In the genomic region with DNA sequence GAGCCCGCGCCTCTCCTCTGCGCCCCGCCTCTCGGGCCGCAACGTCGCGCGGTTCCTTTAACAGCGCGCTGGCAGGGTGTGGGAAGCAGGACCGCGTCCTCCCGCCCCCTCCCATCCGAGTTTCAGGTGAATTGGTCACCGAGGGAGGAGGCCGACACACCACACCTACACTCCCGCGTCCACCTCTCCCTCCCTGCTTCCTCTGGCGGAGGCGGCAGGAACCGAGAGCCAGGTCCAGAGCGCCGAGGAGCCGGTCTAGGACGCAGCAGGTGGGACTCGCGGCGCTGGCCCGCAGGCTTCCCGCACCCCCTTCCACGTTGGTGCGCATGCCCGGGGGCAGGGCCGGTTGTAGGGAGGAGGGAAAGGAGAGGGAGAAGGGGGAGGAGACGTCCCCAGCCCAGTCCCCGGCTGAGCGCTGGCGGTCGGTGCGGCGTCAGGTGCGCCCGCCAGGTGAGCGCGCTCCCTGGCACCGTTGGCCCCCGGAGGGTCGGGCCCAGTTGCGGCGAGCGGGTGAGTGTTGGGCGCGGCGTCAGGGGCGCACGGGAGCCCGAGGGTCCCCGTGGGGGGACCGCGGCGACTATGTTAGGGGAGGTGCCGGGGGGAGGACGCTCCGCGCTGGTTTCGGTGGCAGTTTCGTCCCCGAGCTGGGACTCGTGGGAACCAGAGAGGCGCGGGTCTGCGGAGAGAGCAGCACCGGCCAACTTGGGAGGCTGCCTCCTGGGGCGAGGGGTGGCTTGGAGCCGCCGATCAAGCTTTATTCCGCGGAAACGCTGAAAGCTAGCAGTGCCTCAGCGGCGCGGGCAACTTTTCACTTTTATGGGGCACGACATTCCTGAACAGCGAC, we compare ENCODE assay signal across 9 cellular contexts. TPM values are rescaled to one million over a fixed set of nuclear protein-coding genes. Genes with fewer than 3 reads are reported as not detected.
DNase-seq lines count a peak whose midpoint lies in the region; ATAC-seq and TF ChIP-seq lines count a peak whose summit lies in the region.
"Had no signal": no experiment of that assay in that cellular context is flagged by ENCODE, and none has a peak within 500 bp of the region (broad histone marks: within the 10 kb centered on the region; RNA-seq: fewer than 3 reads in every experiment).

A gene with protein sequence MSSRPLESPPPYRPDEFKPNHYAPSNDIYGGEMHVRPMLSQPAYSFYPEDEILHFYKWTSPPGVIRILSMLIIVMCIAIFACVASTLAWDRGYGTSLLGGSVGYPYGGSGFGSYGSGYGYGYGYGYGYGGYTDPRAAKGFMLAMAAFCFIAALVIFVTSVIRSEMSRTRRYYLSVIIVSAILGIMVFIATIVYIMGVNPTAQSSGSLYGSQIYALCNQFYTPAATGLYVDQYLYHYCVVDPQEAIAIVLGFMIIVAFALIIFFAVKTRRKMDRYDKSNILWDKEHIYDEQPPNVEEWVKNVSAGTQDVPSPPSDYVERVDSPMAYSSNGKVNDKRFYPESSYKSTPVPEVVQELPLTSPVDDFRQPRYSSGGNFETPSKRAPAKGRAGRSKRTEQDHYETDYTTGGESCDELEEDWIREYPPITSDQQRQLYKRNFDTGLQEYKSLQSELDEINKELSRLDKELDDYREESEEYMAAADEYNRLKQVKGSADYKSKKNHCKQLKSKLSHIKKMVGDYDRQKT (plus strand): TSS at position 400 of the 844 bp plus-strand sequence. CDS start 11,455 bp downstream, outside the sequence.

- H3K79me2 ChIP-seq in trophoblast cell (ENCODE audit: control insufficient read depth, insufficient read depth, low read length, poor library complexity): peaks cover 11% of the 10 kb centered on the region

- H3K9ac ChIP-seq in trophoblast cell (ENCODE audit: low read length): peak within 1 kb of the TSS; percentile 67

- no peaks in the 10 kb centered on the region for H3K36me3 ChIP-seq in heart left ventricle
- H3K36me3 ChIP-seq in trophoblast cell (ENCODE audit: control insufficient read depth in 1 of 2, insufficient read depth in 2 of 2, low read length in 2 of 2): no peaks in the 10 kb centered on the region

- peak within 1 kb of the TSS; percentile 87 for H2AFZ ChIP-seq in trophoblast cell (ENCODE audit: insufficient read depth, low read length, poor library complexity)

- intact Hi-C loops in activated T-helper 2 cell treated with anti-CD3 and anti-CD28 coated beads, Interferon-gamma antibody, Interleukin-2, Interleukin-4, amounts not matched to agents 10 μg/mL and 5 μg/mL and 100 μg/mL, durations not matched to agents 14 hours and 24 hours and 36 hours (cut with micrococcal nuclease): no loop called here
- intact Hi-C loops in heart left ventricle (cut with DNase I): no loop called here

- TF ChIP-seq POLR2A in heart left ventricle (IDR thresholded peaks at IDR 0.05): no peak

- peak within 1 kb of the TSS; percentile 83 for H3K14ac ChIP-seq in trophoblast cell (ENCODE audit: low read length)

- H3K18ac ChIP-seq in trophoblast cell (ENCODE audit: low read length): peak within 1 kb of the TSS; percentile 86

- peak within 1 kb of the TSS; percentile 79 for H3K4me3 Mint-ChIP-seq in activated T-helper 2 cell treated with anti-CD3 and anti-CD28 coated beads, Interferon-gamma antibody, Interleukin-2, Interleukin-4, amounts not matched to agents 10 μg/mL and 5 μg/mL and 100 μg/mL, durations not matched to agents 14 hours and 24 hours and 36 hours (ENCODE audit: low read depth)

- no peaks in the 10 kb centered on the region for H3K9me3 Mint-ChIP-seq in activated T-helper 2 cell treated with anti-CD3 and anti-CD28 coated beads, Interferon-gamma antibody, Interleukin-2, Interleukin-4, amounts not matched to agents 10 μg/mL and 5 μg/mL and 100 μg/mL, durations not matched to agents 14 hours and 24 hours and 36 hours

- H3K27me3 ChIP-seq in heart left ventricle (peaks cover 8 to 53% (median 33%) of the 10 kb centered on the region in 9 donors), trophoblast cell (ENCODE audit: insufficient read depth, low read length) (no peaks in the 10 kb centered on the region)

- peak within 1 kb of the TSS in 1 of 12 donors; percentile 55 for H3K27ac ChIP-seq in heart left ventricle
- H3K27ac ChIP-seq in trophoblast cell (ENCODE audit: low read depth, low read length): peak within 1 kb of the TSS; percentile 33

- H3K79me1 ChIP-seq in trophoblast cell (ENCODE audit: low read length): peaks cover 13% of the 10 kb centered on the region

- peak within 1 kb of the TSS; percentile 54 for H4K12ac ChIP-seq in trophoblast cell (ENCODE audit: low read depth, low read length)

- peaks cover 3% of the 10 kb centered on the region for H3K4me1 Mint-ChIP-seq in activated T-helper 2 cell treated with anti-CD3 and anti-CD28 coated beads, Interferon-gamma antibody, Interleukin-2, Interleukin-4, amounts not matched to agents 10 μg/mL and 5 μg/mL and 100 μg/mL, durations not matched to agents 14 hours and 24 hours and 36 hours (ENCODE audit: low read depth)

- H3K4me1 ChIP-seq in heart left ventricle: peaks cover 0 to 27% (median 13%) of the 10 kb centered on the region in 12 donors
- H3K4me1 ChIP-seq in trophoblast cell (ENCODE audit: control insufficient read depth in 1 of 2, insufficient read depth in 2 of 2, low read length in 2 of 2): peaks cover 0 to 3% of the 10 kb centered on the region in 2 experiments

- H3K4me2 ChIP-seq in trophoblast cell (ENCODE audit: low read length): peak within 1 kb of the TSS; percentile 87

- peak within 1 kb of the TSS; percentile 44 to 80 (median 60) for H3K4me3 ChIP-seq in heart left ventricle
- peak within 1 kb of the TSS; percentile 82 for H3K4me3 ChIP-seq in trophoblast cell (ENCODE audit: low read depth, low read length)

- no peak within 1 kb of the TSS for H2BK12ac ChIP-seq in trophoblast cell (ENCODE audit: low read length)

- peak; percentile 63 for ATAC-seq in HG02798 (IDR thresholded peaks at IDR 0.05; ENCODE audit: poor library complexity, unreplicated experiment)
- peak in 3 of 4 donors; percentile 36 to 75 (median 53) for ATAC-seq in heart left ventricle

- no peak within 1 kb of the TSS for H3K27ac Mint-ChIP-seq in activated T-helper 2 cell treated with anti-CD3 and anti-CD28 coated beads, Interferon-gamma antibody, Interleukin-2, Interleukin-4, amounts not matched to agents 10 μg/mL and 5 μg/mL and 100 μg/mL, durations not matched to agents 14 hours and 24 hours and 36 hours

- H3K9me3 ChIP-seq in heart left ventricle: no peaks in the 10 kb centered on the region
- no peaks in the 10 kb centered on the region for H3K9me3 ChIP-seq in trophoblast cell (ENCODE audit: insufficient read depth, low read depth, low read length)

- H3K4ac ChIP-seq in trophoblast cell (ENCODE audit: low read depth, low read length): peak within 1 kb of the TSS; percentile 50

- DNase-seq in SIG-M5 treated with dmso at 0.1 percent for 504 hours (lab: John Stamatoyannopoulos, UW; ENCODE audit: unreplicated experiment) (peak; percentile 60), SIG-M5 (lab: John Stamatoyannopoulos, UW) (no peak), NCI-H2196 treated with DMSO at 0.1 percent for 48 hours (lab: John Stamatoyannopoulos, UW; ENCODE audit: unreplicated experiment) (peak; percentile 58), heart left ventricle (peak in 3 of 5 donors; percentile 10 to 27 (median 22)), trophoblast cell (peak; percentile 44 to 55), epidermal melanocyte (ENCODE audit: insufficient read length, low spot score) (no peak)
- peak; percentile 8 for DNase-seq in activated T-helper 2 cell treated with anti-CD3 and anti-CD28 coated beads, Interferon-gamma antibody, Interleukin-2, Interleukin-4, amounts not matched to agents 10 μg/mL and 5 μg/mL and 100 μg/mL, durations not matched to agents 14 hours and 24 hours and 36 hours (ENCODE audit: low spot score)
- DNase-seq: DND-41 had no signal

- no peak within 1 kb of the TSS for H2AK5ac ChIP-seq in trophoblast cell (ENCODE audit: low read length)

- peaks cover 63% of the 10 kb centered on the region for H3K27me3 Mint-ChIP-seq in activated T-helper 2 cell treated with anti-CD3 and anti-CD28 coated beads, Interferon-gamma antibody, Interleukin-2, Interleukin-4, amounts not matched to agents 10 μg/mL and 5 μg/mL and 100 μg/mL, durations not matched to agents 14 hours and 24 hours and 36 hours (ENCODE audit: low read depth)

- 0 to 1% (median 1%) methylated on average over 40 to 86 of the region's 86 CpGs for WGBS in heart left ventricle, 4 donors
- WGBS in trophoblast cell (ENCODE audit: extremely low coverage, insufficient coverage, insufficient read length): no CpG with 5 or more reads among the region's 86 CpGs

- H2BK120ac ChIP-seq in trophoblast cell (ENCODE audit: insufficient read depth, low read length, poor library complexity): peak within 1 kb of the TSS; percentile 75

- H4K91ac ChIP-seq in trophoblast cell (ENCODE audit: low read depth, low read length): peak within 1 kb of the TSS; percentile 72

- TF ChIP-seq CTCF in heart left ventricle (IDR thresholded peaks at IDR 0.05): no peak

- H2BK5ac ChIP-seq in trophoblast cell (ENCODE audit: low read depth, low read length, poor library complexity): peak within 1 kb of the TSS; percentile 47

- H3K36me3 Mint-ChIP-seq in activated T-helper 2 cell treated with anti-CD3 and anti-CD28 coated beads, Interferon-gamma antibody, Interleukin-2, Interleukin-4, amounts not matched to agents 10 μg/mL and 5 μg/mL and 100 μg/mL, durations not matched to agents 14 hours and 24 hours and 36 hours (ENCODE audit: low read depth): no peaks in the 10 kb centered on the region

- peak within 1 kb of the TSS; percentile 91 for H4K8ac ChIP-seq in trophoblast cell (ENCODE audit: low read depth, low read length)

- H3K23ac ChIP-seq in trophoblast cell (ENCODE audit: low read length): no peak within 1 kb of the TSS

RNA-seq across cellular contexts. Expression of the gene that starts here (rescaled TPM):
- total RNA-seq in activated T-helper 2 cell treated with anti-CD3 and anti-CD28 coated beads, Interferon-gamma antibody, Interleukin-2, Interleukin-4, amounts not matched to agents 10 μg/mL and 5 μg/mL and 100 μg/mL, durations not matched to agents 14 hours and 24 hours and 36 hours: 0.11 and 0.21 TPM in 2 replicates
- total RNA-seq in heart left ventricle: 1 to 10 TPM in 8 of 9 donors, under 1 TPM in 1; 0.72 to 3.5 (median 2.0) TPM
- 1 to 10 TPM in 1 of 2 donors, under 1 TPM in 1; 0.39 to 2.1 TPM for polyA plus RNA-seq in heart left ventricle
- polyA plus RNA-seq in trophoblast cell (2013): 11.7 and 11.9 TPM in 2 replicates

Comparison
In these comparisons a context has a peak if more than half of its experiments do, and no peak if none do; other contexts are left out.
1. DNase-seq: peak in SIG-M5 treated with dmso at 0.1 percent for 504 hours (single experiment), NCI-H2196 treated with DMSO at 0.1 percent for 48 hours (single experiment), heart left ventricle (3 of 5) and trophoblast cell (2 of 2); none in SIG-M5 (single experiment) and epidermal melanocyte (single experiment).
2. Peak in DNase-seq in activated T-helper 2 cell treated with anti-CD3 and anti-CD28 coated beads, Interferon-gamma antibody, Interleukin-2, Interleukin-4, amounts not matched to agents 10 μg/mL and 5 μg/mL and 100 μg/mL, durations not matched to agents 14 hours and 24 hours and 36 hours; RNA of the gene not detected or under 1 TPM.